35 cellular contexts compared by ENCODE assay signal in the genomic region with DNA sequence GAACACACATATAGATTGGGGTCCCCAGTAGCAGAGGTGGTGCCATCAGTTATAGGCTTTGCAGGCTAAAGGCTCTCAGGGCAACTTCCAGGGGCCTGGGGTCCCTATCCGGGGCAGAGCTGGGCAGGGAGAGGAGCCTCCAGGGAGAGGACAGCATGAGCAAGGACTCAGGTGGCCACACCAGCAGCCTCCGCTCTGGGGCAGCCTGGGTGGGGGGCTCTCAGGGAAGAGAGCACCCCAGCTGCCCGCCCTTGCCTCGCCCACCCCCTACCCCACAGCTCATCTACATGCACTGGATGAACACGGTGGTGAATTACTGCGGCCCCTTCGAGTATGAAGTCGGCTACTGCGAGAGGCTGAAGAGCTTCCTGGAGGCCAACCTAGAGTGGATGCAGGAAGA.
"Had no signal": no experiment of that assay in that cellular context is flagged by ENCODE, and none has a peak within 500 bp of the region (broad histone marks: within the 10 kb centered on the region; RNA-seq: fewer than 3 reads in every experiment).

No MANE protein-coding gene starts in this region.

- DNase-seq: Karpas-422, Kasumi-1, MG63, MM.1S, MV-4-11, NCI-H1048, NCI-H1092, NCI-H1092 treated with DMSO at 0.1 percent for 48 hours, NCI-H1105, NCI-H1105 treated with DMSO at 0.1 percent for 48 hours, NCI-H1417, NCI-H1417 treated with DMSO at 0.1 percent for 48 hours, NCI-H1436, NCI-H1436 treated with DMSO at 0.1 percent for 48 hours, NCI-H146, NCI-H1694, NCI-H1694 treated with DMSO at 0.1 percent for 48 hours, NCI-H187, NCI-H187 treated with DMSO at 0.1 percent for 48 hours, NCI-H1930, NCI-H2029, NCI-H2029 treated with DMSO at 0.1 percent for 48 hours, NCI-H2081, NCI-H2081 treated with DMSO at 0.1 percent for 48 hours, NCI-H2107, NCI-H2171, NCI-H2171 treated with DMSO at 0.1 percent for 48 hours, NCI-H2227 treated with DMSO at 0.1 percent for 48 hours, NCI-H226, NCI-H345, NCI-H446, NCI-H446 treated with DMSO at 0.1 percent for 48 hours, NCI-H510A, NCI-H510A treated with DMSO at 0.1 percent for 48 hours, NCI-H524 had no signal
